Comparison of ENCODE assay signal across 8 cellular contexts in genomic region chr13:27353166-27353583, GRCh38.
DNase-seq lines count a peak whose midpoint lies in the region; ATAC-seq and TF ChIP-seq lines count a peak whose summit lies in the region.

No MANE protein-coding gene starts in this region.

- H3F3A ChIP-seq in DOHH2 (ENCODE audit: control insufficient read depth, insufficient read depth), result peaks cover 3% of the 10 kb centered on the region; the same call in 1 of the 2 replicates

- H3K4me2 ChIP-seq in DOHH2 (ENCODE audit: low read length) (peak overlapping the region; percentile 67), Karpas-422 (ENCODE audit: low read depth, low read length, poor library complexity, severe bottlenecking) (no peak overlapping the region)

- ATAC-seq in GM19452 (IDR thresholded peaks at IDR 0.05; ENCODE audit: unreplicated experiment) (peak; percentile 97), HG03378 (IDR thresholded peaks at IDR 0.05; ENCODE audit: unreplicated experiment) (peak; percentile 99)
- ATAC-seq in naive thymus-derived CD4-positive, alpha-beta T cell, result no peak

- H3K27me3 ChIP-seq in DOHH2 (ENCODE audit: control insufficient read depth, low read length) (0 out of 2 replicates have a peak, but pooled peaks cover 3% of the 10 kb centered on the region), Karpas-422 (ENCODE audit: low read length) (no peaks in the 10 kb centered on the region)
- no peaks in the 10 kb centered on the region for H3K27me3 ChIP-seq in naive thymus-derived CD4-positive, alpha-beta T cell (ENCODE audit: control insufficient read depth in 2 of 2, insufficient read depth in 2 of 2, low read length in 2 of 2)

- H3K27me3 Mint-ChIP-seq in naive thymus-derived CD4-positive, alpha-beta T cell, result peaks cover 0 to 21% (median 4%) of the 10 kb centered on the region in 5 donors

- POLR2A ChIA-PET in naive thymus-derived CD4-positive, alpha-beta T cell (lab: Charles Lee), result no interaction called here

- H3K9ac ChIP-seq in Karpas-422 (ENCODE audit: low read length), result no peak overlapping the region

- peaks cover 5% of the 10 kb centered on the region; the same call in 1 of the 2 replicates for H3K9me3 ChIP-seq in DOHH2 (ENCODE audit: control insufficient read depth, insufficient read depth, low read length)
- no peaks in the 10 kb centered on the region for H3K9me3 ChIP-seq in naive thymus-derived CD4-positive, alpha-beta T cell (ENCODE audit: control insufficient read depth in 2 of 3, low read length in 3 of 3)
- no peaks in the 10 kb centered on the region for H3K9me3 ChIP-seq in Karpas-422 (ENCODE audit: low read length)

- peak; percentile 46 to 61 for DNase-seq in activated T-cell treated with anti-CD3 and anti-CD28 coated beads, Interleukin-2, amount 50 U/mL, for 48 hours
- DNase-seq in naive thymus-derived CD4-positive, alpha-beta T cell, result peak in 1 of 9 donors; percentile 35
- DNase-seq in ecto neural progenitor cell (ENCODE audit: low spot score) (no peak), Karpas-422 (no peak)
- DNase-seq in NK-92 treated with Interleukin-12 subunit alpha and Interleukin-12 subunit beta, amount 100 ng/mL, for 24 hours (lab: John Stamatoyannopoulos, UW), result no peak

- no peak overlapping the region for H2AFZ ChIP-seq in Karpas-422 (ENCODE audit: low read length)

- H3K4me1 ChIP-seq in DOHH2 (ENCODE audit: control insufficient read depth, low read length), result peaks cover 34% of the 10 kb centered on the region
- H3K4me1 ChIP-seq in naive thymus-derived CD4-positive, alpha-beta T cell (ENCODE audit: control insufficient read depth in 2 of 2, insufficient read depth in 2 of 2, low read length in 2 of 2), result no peaks in the 10 kb centered on the region
- no peaks in the 10 kb centered on the region for H3K4me1 ChIP-seq in Karpas-422 (ENCODE audit: low read length)

- H3K4me3 Mint-ChIP-seq in naive thymus-derived CD4-positive, alpha-beta T cell, result peak overlapping the region in 1 of 10 donors; percentile 43

- peaks cover 0 to 10% (median 0%) of the 10 kb centered on the region in 7 donors for H3K4me1 Mint-ChIP-seq in naive thymus-derived CD4-positive, alpha-beta T cell

- H3K4me3 ChIP-seq in DOHH2 (ENCODE audit: low read length) (peak overlapping the region; percentile 46), Karpas-422 (ENCODE audit: low read length) (no peak overlapping the region)
- H3K4me3 ChIP-seq in naive thymus-derived CD4-positive, alpha-beta T cell (ENCODE audit: low read length), result peak overlapping the region; percentile 9

- H3K9me2 ChIP-seq in DOHH2 (replicated peaks; ENCODE audit: control insufficient read depth, low read length), result no peaks in the 10 kb centered on the region
- no peaks in the 10 kb centered on the region for H3K9me2 ChIP-seq in Karpas-422 (replicated peaks; ENCODE audit: insufficient read depth, low read length)

- no peaks in the 10 kb centered on the region for H3K36me3 Mint-ChIP-seq in naive thymus-derived CD4-positive, alpha-beta T cell

- peaks cover 0 to 3% (median 0%) of the 10 kb centered on the region in 11 donors for H3K9me3 Mint-ChIP-seq in naive thymus-derived CD4-positive, alpha-beta T cell

- peak overlapping the region in 2 of 9 donors; percentile 34 to 57 for H3K27ac Mint-ChIP-seq in naive thymus-derived CD4-positive, alpha-beta T cell

- H3K79me2 ChIP-seq in DOHH2 (ENCODE audit: control insufficient read depth, low read length) (no peaks in the 10 kb centered on the region), Karpas-422 (ENCODE audit: low read length) (no peaks in the 10 kb centered on the region)

- no peak for TF ChIP-seq CTCF in DOHH2 (IDR thresholded peaks at IDR 0.05; ENCODE audit: low read depth, low read length, poor library complexity, severe bottlenecking)

- intact Hi-C loops in naive thymus-derived CD4-positive, alpha-beta T cell (cut with micrococcal nuclease), result loop anchor here in 1 of 2 donors (10.0 kb wide), 1 partner anchor 178 kb away; the partner anchor contains the start of gene USP12

- no peaks in the 10 kb centered on the region for H4K20me1 ChIP-seq in DOHH2 (ENCODE audit: control insufficient read depth, insufficient read depth, low read depth, low read length)
- H4K20me1 ChIP-seq in Karpas-422 (ENCODE audit: insufficient read depth, low read depth, low read length), result no peaks in the 10 kb centered on the region

- H3K36me3 ChIP-seq in DOHH2 (ENCODE audit: control insufficient read depth, low read length) (no peaks in the 10 kb centered on the region), Karpas-422 (ENCODE audit: insufficient read depth, low read length) (no peaks in the 10 kb centered on the region)
- H3K36me3 ChIP-seq in naive thymus-derived CD4-positive, alpha-beta T cell (ENCODE audit: control insufficient read depth in 2 of 3, insufficient read depth in 3 of 3, low read length in 3 of 3), result no peaks in the 10 kb centered on the region

- CTCF ChIA-PET in naive thymus-derived CD4-positive, alpha-beta T cell (lab: Charles Lee), result interaction anchor here (0.7 to 1.8 kb wide), 3 partner anchors 19 to 859 kb away, joined by 4 to 6 read pairs (median 4); no protein-coding TSS in a partner anchor

- H3K27ac ChIP-seq in DOHH2 (ENCODE audit: low read depth, low read length) (no peak overlapping the region), Karpas-422 (ENCODE audit: low read length) (no peak overlapping the region)
- no peak overlapping the region for H3K27ac ChIP-seq in naive thymus-derived CD4-positive, alpha-beta T cell (ENCODE audit: low read depth, low read length)

Comparison
In these comparisons a context has a peak if more than half of its experiments do, and no peak if none do; other contexts are left out.
1. DNase-seq: peak in activated T-cell treated with anti-CD3 and anti-CD28 coated beads, Interleukin-2, amount 50 U/mL, for 48 hours (2 of 2); none in ecto neural progenitor cell (single experiment), Karpas-422 (single experiment) and NK-92 treated with Interleukin-12 subunit alpha and Interleukin-12 subunit beta, amount 100 ng/mL, for 24 hours (single experiment).